Comparison of ENCODE assay signal across 8 cellular contexts in genomic region chr14:103716091-103716801, GRCh38. TPM values are rescaled to one million over a fixed set of nuclear protein-coding genes. Genes with fewer than 3 reads are reported as not detected.
DNase-seq lines count a peak whose midpoint lies in the region; ATAC-seq, FAIRE-seq and TF ChIP-seq lines count a peak whose summit lies in the region.

No MANE protein-coding gene starts in this region.

- H3K27ac Mint-ChIP-seq in CD14-positive monocyte = peak overlapping the region in 2 of 7 donors; percentile 5 to 50

- H3K27ac ChIP-seq in right lobe of liver (peak overlapping the region in 2 of 3 donors; percentile 44 to 68), thoracic aorta (peak overlapping the region; percentile 64 to 89)

- H3K4me1 ChIP-seq in right lobe of liver = peaks cover 0 to 7% (median 2%) of the 10 kb centered on the region in 4 donors
- peaks cover 14 to 82% of the 10 kb centered on the region in 2 donors for H3K4me1 ChIP-seq in thoracic aorta (ENCODE audit: control insufficient read depth in 1 of 2, low read depth in 2 of 2)

- no peak for TF ChIP-seq CTCF in CD14-positive monocyte (IDR thresholded peaks at IDR 0.05)
- no peak for TF ChIP-seq CTCF in bronchial epithelial cell (IDR thresholded peaks at IDR 0.05; ENCODE audit: insufficient read depth, low read length, severe bottlenecking)
- no peak for TF ChIP-seq CTCF in right lobe of liver (IDR thresholded peaks at IDR 0.05)
- no peak for TF ChIP-seq CTCF in thoracic aorta (IDR thresholded peaks at IDR 0.05)

- peaks cover 12 to 15% of the 10 kb centered on the region in 2 donors for H3K36me3 Mint-ChIP-seq in CD14-positive monocyte

- no peak for TF ChIP-seq POLR2A in right lobe of liver (IDR thresholded peaks at IDR 0.05)

- DNase-seq in CD14-positive monocyte (ENCODE audit: low spot score) (no peak), GM19239 (ENCODE audit: insufficient read length, low spot score) (peak; percentile 57), MG63 (no peak), bronchial epithelial cell (ENCODE audit: low read depth) (no peak), right lobe of liver (peak in 2 of 3 donors; percentile 61 to 64), thoracic aorta (ENCODE audit: low spot score) (no peak), NCI-H1436 (lab: John Stamatoyannopoulos, UW) (no peak), OCI-M2 (lab: John Stamatoyannopoulos, UW; ENCODE audit: unreplicated experiment) (no peak)

- H3K4me1 Mint-ChIP-seq in CD14-positive monocyte = peaks cover 29% of the 10 kb centered on the region

- H3K9me3 ChIP-seq in MG63 (no peaks in the 10 kb centered on the region), right lobe of liver (no peaks in the 10 kb centered on the region), thoracic aorta (no peaks in the 10 kb centered on the region)

- no peak for FAIRE-seq in GM19239 (lab: Jason Lieb, UNC)
- no peak for FAIRE-seq in bronchial epithelial cell (lab: Jason Lieb, UNC)

- H3K27me3 ChIP-seq in MG63 = no peaks in the 10 kb centered on the region
- H3K27me3 ChIP-seq in bronchial epithelial cell (ENCODE audit: control insufficient read depth, insufficient read depth, low read length) = no peaks in the 10 kb centered on the region
- H3K27me3 ChIP-seq in right lobe of liver = no peaks in the 10 kb centered on the region
- no peaks in the 10 kb centered on the region for H3K27me3 ChIP-seq in thoracic aorta (replicated peaks; ENCODE audit: insufficient read depth)

- peak overlapping the region; percentile 82 to 83 for H3K4me3 Mint-ChIP-seq in CD14-positive monocyte

- peak in 1 of 4 donors; percentile 10 for ATAC-seq in right lobe of liver
- no peak for ATAC-seq in thoracic aorta (ENCODE audit: insufficient number of reproducible peaks, low FRiP score, low read depth)

- H3K4me3 ChIP-seq in MG63 = peak overlapping the region; percentile 62
- peak overlapping the region; percentile 79 for H3K4me3 ChIP-seq in bronchial epithelial cell (ENCODE audit: low read depth, low read length)
- peak overlapping the region; percentile 77 to 94 (median 91) for H3K4me3 ChIP-seq in right lobe of liver
- H3K4me3 ChIP-seq in thoracic aorta = peak overlapping the region; percentile 88

- H3K36me3 ChIP-seq in MG63 (no peaks in the 10 kb centered on the region), bronchial epithelial cell (ENCODE audit: control insufficient read depth, insufficient read depth, low read length) (peaks cover 10% of the 10 kb centered on the region), right lobe of liver (no peaks in the 10 kb centered on the region), thoracic aorta (no peaks in the 10 kb centered on the region)

- 9% methylated on average over 15 of the region's 72 CpGs for WGBS in right lobe of liver (ENCODE audit: insufficient coverage, low coverage, low lambda C conversion rate, missing lambda C conversion rate)

- no peaks in the 10 kb centered on the region for H3K9me3 Mint-ChIP-seq in CD14-positive monocyte

- intact Hi-C loops in CD14-positive monocyte (cut with micrococcal nuclease) = loop anchor here in 1 of 2 donors (5.0 kb wide), 1 partner anchor 89 kb away; the partner anchor contains the start of gene KLC1
- intact Hi-C loops in right lobe of liver (cut with DNase I) = no loop called here

- peaks cover 0 to 2% (median 0%) of the 10 kb centered on the region in 3 donors for H3K27me3 Mint-ChIP-seq in CD14-positive monocyte (ENCODE audit: low read depth in 3 of 3)

RNA-seq across cellular contexts. Expression of gene ZFYVE21, which starts 0.6 kb away (rescaled TPM):
- 10 to 100 TPM; 33.1 to 36.5 TPM for polyA plus RNA-seq in CD14-positive monocyte
- total RNA-seq in MG63 (2014; rRNA removed; shearing (Covaris generic); ENCODE audit: low replicate concordance) = 23.6 and 30.1 TPM in 2 replicates
- total RNA-seq in bronchial epithelial cell (76.1 and 77.7 TPM in 2 replicates), right lobe of liver (10 to 100 TPM; 20.9 to 35.2 (median 27.6) TPM), thoracic aorta (100 to 1,000 TPM in 1 of 2 donors, 10 to 100 TPM in 1; 97.1 to 159 TPM)

RNA-seq across cellular contexts. Expression of gene XRCC3, which starts 1.0 kb away (rescaled TPM):
- 1 to 10 TPM in 1 of 2 donors, under 1 TPM in 1; 0.66 to 2.0 TPM for polyA plus RNA-seq in CD14-positive monocyte
- 31.5 and 58.1 TPM in 2 replicates for total RNA-seq in MG63 (2014; rRNA removed; shearing (Covaris generic); ENCODE audit: low replicate concordance)
- total RNA-seq in bronchial epithelial cell = 4.9 and 6.1 TPM in 2 replicates
- total RNA-seq in right lobe of liver = 1 to 10 TPM in 5 of 6 experiments, under 1 TPM in 1; 0.88 to 6.3 (median 1.8) TPM
- total RNA-seq in thoracic aorta = 10 to 100 TPM in 1 of 2 donors, 1 to 10 TPM in 1; 8.4 to 18.5 TPM

Comparison
In these comparisons a context has a peak if more than half of its experiments do, and no peak if none do; other contexts are left out.
1. DNase-seq: peak in GM19239 (single experiment) and right lobe of liver (2 of 3); none in CD14-positive monocyte (single experiment), MG63 (single experiment), bronchial epithelial cell (single experiment), thoracic aorta (single experiment), NCI-H1436 (single experiment) and OCI-M2 (single experiment).
2. Peak in every context shown above with its lines, with median percentiles within 50 percentile points of each other: H3K4me3 ChIP-seq.